Comparison of ENCODE assay signal across 1 cellular context in the genomic region with DNA sequence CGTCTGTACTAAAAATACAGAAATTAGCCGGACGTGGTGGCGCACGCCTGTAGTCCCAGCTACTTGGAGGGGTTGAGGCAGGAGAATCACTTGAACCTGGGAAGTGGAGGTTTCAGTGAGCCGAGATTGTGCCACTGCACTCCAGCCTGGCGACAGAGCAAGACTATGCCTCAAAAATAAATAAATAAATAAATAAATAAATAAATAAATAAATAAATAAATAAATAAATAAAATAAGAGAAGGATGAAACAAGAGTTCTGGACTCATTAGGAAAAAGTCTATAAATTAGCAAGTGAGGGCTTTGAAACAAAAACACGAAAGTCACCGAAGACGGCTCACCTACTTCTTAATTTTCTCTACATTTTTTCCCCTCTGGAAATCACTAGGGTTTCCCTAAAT.
TF ChIP-seq lines count a peak whose summit lies in the region.

No MANE protein-coding gene starts in this region.

TF ChIP-seq in HEK293, 187 proteins besides CTCF, POLR2A, EP300 and RAD21 (continued from another document):
- TF ChIP-seq, protein P1, sequence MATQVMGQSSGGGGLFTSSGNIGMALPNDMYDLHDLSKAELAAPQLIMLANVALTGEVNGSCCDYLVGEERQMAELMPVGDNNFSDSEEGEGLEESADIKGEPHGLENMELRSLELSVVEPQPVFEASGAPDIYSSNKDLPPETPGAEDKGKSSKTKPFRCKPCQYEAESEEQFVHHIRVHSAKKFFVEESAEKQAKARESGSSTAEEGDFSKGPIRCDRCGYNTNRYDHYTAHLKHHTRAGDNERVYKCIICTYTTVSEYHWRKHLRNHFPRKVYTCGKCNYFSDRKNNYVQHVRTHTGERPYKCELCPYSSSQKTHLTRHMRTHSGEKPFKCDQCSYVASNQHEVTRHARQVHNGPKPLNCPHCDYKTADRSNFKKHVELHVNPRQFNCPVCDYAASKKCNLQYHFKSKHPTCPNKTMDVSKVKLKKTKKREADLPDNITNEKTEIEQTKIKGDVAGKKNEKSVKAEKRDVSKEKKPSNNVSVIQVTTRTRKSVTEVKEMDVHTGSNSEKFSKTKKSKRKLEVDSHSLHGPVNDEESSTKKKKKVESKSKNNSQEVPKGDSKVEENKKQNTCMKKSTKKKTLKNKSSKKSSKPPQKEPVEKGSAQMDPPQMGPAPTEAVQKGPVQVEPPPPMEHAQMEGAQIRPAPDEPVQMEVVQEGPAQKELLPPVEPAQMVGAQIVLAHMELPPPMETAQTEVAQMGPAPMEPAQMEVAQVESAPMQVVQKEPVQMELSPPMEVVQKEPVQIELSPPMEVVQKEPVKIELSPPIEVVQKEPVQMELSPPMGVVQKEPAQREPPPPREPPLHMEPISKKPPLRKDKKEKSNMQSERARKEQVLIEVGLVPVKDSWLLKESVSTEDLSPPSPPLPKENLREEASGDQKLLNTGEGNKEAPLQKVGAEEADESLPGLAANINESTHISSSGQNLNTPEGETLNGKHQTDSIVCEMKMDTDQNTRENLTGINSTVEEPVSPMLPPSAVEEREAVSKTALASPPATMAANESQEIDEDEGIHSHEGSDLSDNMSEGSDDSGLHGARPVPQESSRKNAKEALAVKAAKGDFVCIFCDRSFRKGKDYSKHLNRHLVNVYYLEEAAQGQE (tag by site-specific recombination; IDR thresholded peaks at IDR 0.05), result 0 out of 2 replicates have a peak, but pooled peaks have one; percentile 59
- peak; percentile 54; the same call in 1 of the 2 replicates for TF ChIP-seq ZNF623 (tag by site-specific recombination; IDR thresholded peaks at IDR 0.05)
- peak; percentile 16; the same call in 1 of the 2 replicates for TF ChIP-seq ZNF341 (tag by site-specific recombination; IDR thresholded peaks at IDR 0.05; ENCODE audit: low read depth)
- peak; percentile 72 for TF ChIP-seq ZBTB8A (tag by site-specific recombination; IDR thresholded peaks at IDR 0.05)
- peak; percentile 68; the same call in 1 of the 2 replicates for TF ChIP-seq ZNF140 (tag by site-specific recombination; IDR thresholded peaks at IDR 0.05)
- peak; percentile 56 for TF ChIP-seq ZNF510 (tag by site-specific recombination; IDR thresholded peaks at IDR 0.05; ENCODE audit: insufficient replicate concordance)
- TF ChIP-seq ZNF266 (tag by site-specific recombination; IDR thresholded peaks at IDR 0.05; ENCODE audit: low read depth), result 0 out of 2 replicates have a peak, but pooled peaks have one; percentile 17
- TF ChIP-seq ZNF394 (tag by site-specific recombination; IDR thresholded peaks at IDR 0.05; ENCODE audit: borderline replicate concordance), result peak; percentile 89
- TF ChIP-seq, protein P2, sequence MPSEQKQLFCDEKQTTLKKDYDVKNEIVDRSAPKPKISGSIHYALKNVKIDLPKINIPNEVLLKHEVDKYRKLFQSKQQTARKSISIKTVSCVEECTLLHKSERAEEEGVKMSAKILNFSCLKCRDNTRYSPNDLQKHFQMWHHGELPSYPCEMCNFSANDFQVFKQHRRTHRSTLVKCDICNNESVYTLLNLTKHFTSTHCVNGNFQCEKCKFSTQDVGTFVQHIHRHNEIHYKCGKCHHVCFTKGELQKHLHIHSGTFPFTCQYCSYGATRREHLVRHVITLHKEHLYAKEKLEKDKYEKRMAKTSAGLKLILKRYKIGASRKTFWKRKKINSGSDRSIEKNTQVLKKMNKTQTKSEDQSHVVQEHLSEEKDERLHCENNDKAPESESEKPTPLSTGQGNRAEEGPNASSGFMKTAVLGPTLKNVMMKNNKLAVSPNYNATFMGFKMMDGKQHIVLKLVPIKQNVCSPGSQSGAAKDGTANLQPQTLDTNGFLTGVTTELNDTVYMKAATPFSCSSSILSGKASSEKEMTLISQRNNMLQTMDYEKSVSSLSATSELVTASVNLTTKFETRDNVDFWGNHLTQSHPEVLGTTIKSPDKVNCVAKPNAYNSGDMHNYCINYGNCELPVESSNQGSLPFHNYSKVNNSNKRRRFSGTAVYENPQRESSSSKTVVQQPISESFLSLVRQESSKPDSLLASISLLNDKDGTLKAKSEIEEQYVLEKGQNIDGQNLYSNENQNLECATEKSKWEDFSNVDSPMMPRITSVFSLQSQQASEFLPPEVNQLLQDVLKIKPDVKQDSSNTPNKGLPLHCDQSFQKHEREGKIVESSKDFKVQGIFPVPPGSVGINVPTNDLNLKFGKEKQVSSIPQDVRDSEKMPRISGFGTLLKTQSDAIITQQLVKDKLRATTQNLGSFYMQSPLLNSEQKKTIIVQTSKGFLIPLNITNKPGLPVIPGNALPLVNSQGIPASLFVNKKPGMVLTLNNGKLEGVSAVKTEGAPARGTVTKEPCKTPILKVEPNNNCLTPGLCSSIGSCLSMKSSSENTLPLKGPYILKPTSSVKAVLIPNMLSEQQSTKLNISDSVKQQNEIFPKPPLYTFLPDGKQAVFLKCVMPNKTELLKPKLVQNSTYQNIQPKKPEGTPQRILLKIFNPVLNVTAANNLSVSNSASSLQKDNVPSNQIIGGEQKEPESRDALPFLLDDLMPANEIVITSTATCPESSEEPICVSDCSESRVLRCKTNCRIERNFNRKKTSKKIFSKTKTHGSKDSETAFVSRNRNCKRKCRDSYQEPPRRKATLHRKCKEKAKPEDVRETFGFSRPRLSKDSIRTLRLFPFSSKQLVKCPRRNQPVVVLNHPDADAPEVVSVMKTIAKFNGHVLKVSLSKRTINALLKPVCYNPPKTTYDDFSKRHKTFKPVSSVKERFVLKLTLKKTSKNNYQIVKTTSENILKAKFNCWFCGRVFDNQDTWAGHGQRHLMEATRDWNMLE (tag by site-specific recombination; conservative IDR thresholded peaks at IDR 0.05; ENCODE audit: low read depth), result peak; percentile 87
- peak; percentile 46; the same call in 1 of the 2 replicates for TF ChIP-seq ZNF558 (tag by site-specific recombination; IDR thresholded peaks at IDR 0.05)
- TF ChIP-seq ZNF404 (tag by site-specific recombination; IDR thresholded peaks at IDR 0.05), result 0 out of 2 replicates have a peak, but pooled peaks have one; percentile 36
- 0 out of 2 replicates have a peak, but pooled peaks have one; percentile 40 for TF ChIP-seq ZNF202 (tag by site-specific recombination; IDR thresholded peaks at IDR 0.05; ENCODE audit: borderline replicate concordance)
- peak; percentile 63; the same call in 1 of the 2 replicates for TF ChIP-seq ZNF433 (tag by site-specific recombination; IDR thresholded peaks at IDR 0.05; ENCODE audit: low read depth)
- TF ChIP-seq, protein P3, sequence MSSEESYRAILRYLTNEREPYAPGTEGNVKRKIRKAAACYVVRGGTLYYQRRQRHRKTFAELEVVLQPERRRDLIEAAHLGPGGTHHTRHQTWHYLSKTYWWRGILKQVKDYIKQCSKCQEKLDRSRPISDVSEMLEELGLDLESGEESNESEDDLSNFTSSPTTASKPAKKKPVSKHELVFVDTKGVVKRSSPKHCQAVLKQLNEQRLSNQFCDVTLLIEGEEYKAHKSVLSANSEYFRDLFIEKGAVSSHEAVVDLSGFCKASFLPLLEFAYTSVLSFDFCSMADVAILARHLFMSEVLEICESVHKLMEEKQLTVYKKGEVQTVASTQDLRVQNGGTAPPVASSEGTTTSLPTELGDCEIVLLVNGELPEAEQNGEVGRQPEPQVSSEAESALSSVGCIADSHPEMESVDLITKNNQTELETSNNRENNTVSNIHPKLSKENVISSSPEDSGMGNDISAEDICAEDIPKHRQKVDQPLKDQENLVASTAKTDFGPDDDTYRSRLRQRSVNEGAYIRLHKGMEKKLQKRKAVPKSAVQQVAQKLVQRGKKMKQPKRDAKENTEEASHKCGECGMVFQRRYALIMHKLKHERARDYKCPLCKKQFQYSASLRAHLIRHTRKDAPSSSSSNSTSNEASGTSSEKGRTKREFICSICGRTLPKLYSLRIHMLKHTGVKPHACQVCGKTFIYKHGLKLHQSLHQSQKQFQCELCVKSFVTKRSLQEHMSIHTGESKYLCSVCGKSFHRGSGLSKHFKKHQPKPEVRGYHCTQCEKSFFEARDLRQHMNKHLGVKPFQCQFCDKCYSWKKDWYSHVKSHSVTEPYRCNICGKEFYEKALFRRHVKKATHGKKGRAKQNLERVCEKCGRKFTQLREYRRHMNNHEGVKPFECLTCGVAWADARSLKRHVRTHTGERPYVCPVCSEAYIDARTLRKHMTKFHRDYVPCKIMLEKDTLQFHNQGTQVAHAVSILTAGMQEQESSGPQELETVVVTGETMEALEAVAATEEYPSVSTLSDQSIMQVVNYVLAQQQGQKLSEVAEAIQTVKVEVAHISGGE (tag by site-specific recombination; conservative IDR thresholded peaks at IDR 0.05; ENCODE audit: low read depth), result peak; percentile 79
- TF ChIP-seq ZXDB (tag by site-specific recombination; IDR thresholded peaks at IDR 0.05), result peak; percentile 30; the same call in 1 of the 2 replicates
- TF ChIP-seq ZFP37 (tag by site-specific recombination; IDR thresholded peaks at IDR 0.05), result 0 out of 2 replicates have a peak, but pooled peaks have one; percentile 59
- TF ChIP-seq ZNF426 (tag by site-specific recombination; IDR thresholded peaks at IDR 0.05), result peak; percentile 94
- peak; percentile 62; the same call in 1 of the 2 replicates for TF ChIP-seq ZNF560 (tag by site-specific recombination; IDR thresholded peaks at IDR 0.05; ENCODE audit: borderline replicate concordance)
